In the genomic region with DNA sequence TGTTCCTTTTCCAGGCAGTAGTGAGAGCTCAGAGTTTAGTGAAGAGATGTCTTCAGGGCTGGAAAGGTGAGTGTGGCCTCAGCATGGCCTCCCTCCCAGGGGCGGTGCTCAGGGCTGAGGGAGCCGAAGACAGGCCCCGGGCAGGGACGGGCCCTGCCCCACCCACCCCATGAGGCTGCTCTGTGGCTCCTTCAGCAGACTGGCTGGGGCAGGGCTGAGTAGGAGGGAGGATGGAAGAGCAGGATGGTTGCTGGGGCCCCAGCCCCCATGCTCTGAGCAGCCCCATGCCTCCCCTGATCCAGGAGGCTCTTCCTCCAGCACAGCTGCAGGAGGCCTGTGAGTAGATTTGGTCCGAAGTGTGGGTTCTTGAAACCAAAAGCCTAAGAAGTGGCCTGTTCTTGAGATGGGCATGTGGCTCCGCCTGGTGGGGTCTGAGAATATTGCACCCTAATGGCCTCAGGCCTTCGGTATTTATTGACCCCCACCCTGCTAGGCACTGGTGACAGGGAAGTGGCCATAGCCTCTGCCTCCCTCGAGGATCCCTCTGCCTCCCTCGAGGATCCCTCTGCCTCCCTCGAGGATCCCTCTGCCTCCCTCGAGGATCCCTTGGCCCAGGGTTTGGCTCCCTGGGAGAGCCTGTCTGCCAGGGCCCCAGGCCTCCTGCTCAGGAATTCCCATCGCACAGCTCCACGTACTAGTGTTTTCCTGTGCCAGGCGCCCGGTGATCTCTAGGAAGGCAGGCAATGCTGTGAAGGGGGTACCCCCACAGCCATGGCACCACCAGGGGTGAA, we compare ENCODE assay signal across 9 cellular contexts.
A peak's percentile ranks its signal among the peaks of the same experiment; 100 is the strongest.
DNase-seq lines count a peak whose midpoint lies in the region; ATAC-seq and TF ChIP-seq lines count a peak whose summit lies in the region.
"Had no signal": no experiment of that assay in that cellular context is flagged by ENCODE, and none has a peak within 500 bp of the region (broad histone marks: within the 10 kb centered on the region; RNA-seq: fewer than 3 reads in every experiment).

No MANE protein-coding gene starts in this region.

- H3K4me2 ChIP-seq in DND-41 (ENCODE audit: insufficient read depth, low read length) (no peak overlapping the region), neural progenitor cell (no peak overlapping the region)

- no peaks in the 10 kb centered on the region for H3K9me3 Mint-ChIP-seq in neural progenitor cell
- H3K9me3 Mint-ChIP-seq: dendritic cell treated with granulocyte-macrophage colony-stimulating factor and Interleukin-4, amounts not matched to agents 40 ng/mL and 50 ng/mL, for 4 days had no signal

- H3K9me3 ChIP-seq in DND-41 (ENCODE audit: insufficient read depth, low read length, severe bottlenecking) (no peaks in the 10 kb centered on the region), Peyer's patch (no peaks in the 10 kb centered on the region), neural progenitor cell (ENCODE audit: low read depth) (no peaks in the 10 kb centered on the region)

- H3K4me3 ChIP-seq in DND-41 (ENCODE audit: low read depth in 1 of 2, low read length in 2 of 2) (no peak overlapping the region), Peyer's patch (no peak overlapping the region), fibroblast of pulmonary artery (replicated peaks; ENCODE audit: low read depth, low read length) (no peak overlapping the region), neural progenitor cell (no peak overlapping the region)

- no peaks in the 10 kb centered on the region for H3F3A ChIP-seq in neural progenitor cell (ENCODE audit: low read depth)

- H4K20me1 ChIP-seq in DND-41 (ENCODE audit: insufficient read depth, low read length) (peaks cover 71% of the 10 kb centered on the region), neural progenitor cell (ENCODE audit: low read depth) (no peaks in the 10 kb centered on the region)

- H3K27ac Mint-ChIP-seq in neural progenitor cell: no peak overlapping the region
- H3K27ac Mint-ChIP-seq: dendritic cell treated with granulocyte-macrophage colony-stimulating factor and Interleukin-4, amounts not matched to agents 40 ng/mL and 50 ng/mL, for 4 days had no signal

- DNase-seq in DND-41 (peak; percentile 61), HS-27A (ENCODE audit: low read depth) (peak; percentile 30), Peyer's patch (peak; percentile 76 to 92 (median 85)), fibroblast of pulmonary artery (ENCODE audit: low read depth) (peak; percentile 90), neural progenitor cell (ENCODE audit: low spot score) (peak; percentile 87)
- peak; percentile 88 to 89 for DNase-seq in activated T-cell treated with anti-CD3 and anti-CD28 coated beads, Interleukin-2, amount 50 U/mL, for 48 hours
- DNase-seq in stimulated activated naive CD8-positive, alpha-beta T cell treated with anti-CD3 and anti-CD28 coated beads, Interleukin-15, Interleukin-2, amounts not matched to agents 100 U/mL and 50 U/mL, for 24 hours: peak; percentile 79

- peaks cover 2% of the 10 kb centered on the region for H3K27me3 Mint-ChIP-seq in neural progenitor cell (ENCODE audit: insufficient read depth, low read depth)

- H3K9ac ChIP-seq in DND-41 (ENCODE audit: low read depth, low read length) (no peak overlapping the region), neural progenitor cell (no peak overlapping the region)

- peak; percentile 78 for TF ChIP-seq CTCF in DND-41 (IDR thresholded peaks at IDR 0.05; ENCODE audit: borderline replicate concordance, extremely low read depth, low read length, poor library complexity, severe bottlenecking)
- peak; percentile 85 to 97 (median 94) for TF ChIP-seq CTCF in Peyer's patch (IDR thresholded peaks at IDR 0.05)
- TF ChIP-seq CTCF in fibroblast of pulmonary artery (IDR thresholded peaks at IDR 0.05; ENCODE audit: low read length, missing control alignments): peak; percentile 88
- peak; percentile 96 for TF ChIP-seq CTCF in neural progenitor cell (IDR thresholded peaks at IDR 0.05)

- no peaks in the 10 kb centered on the region for H3K36me3 Mint-ChIP-seq in neural progenitor cell

- H3K4me1 ChIP-seq in DND-41 (ENCODE audit: insufficient read depth, low read length) (no peaks in the 10 kb centered on the region), Peyer's patch (peaks cover 0 to 39% (median 0%) of the 10 kb centered on the region in 4 donors), neural progenitor cell (peaks cover 5% of the 10 kb centered on the region)

- no peak overlapping the region for H2AFZ ChIP-seq in DND-41 (ENCODE audit: low read depth, low read length)
- peak overlapping the region; percentile 35 for H2AFZ ChIP-seq in neural progenitor cell (replicated peaks)

- TF ChIP-seq POLR2A in Peyer's patch (IDR thresholded peaks at IDR 0.05): no peak

- peaks cover 2% of the 10 kb centered on the region for H3K4me1 Mint-ChIP-seq in neural progenitor cell

- ATAC-seq in DND-41 (ENCODE audit: insufficient read depth, low read depth): peak; percentile 68
- ATAC-seq in stimulated activated naive CD8-positive, alpha-beta T cell treated with anti-CD3 and anti-CD28 coated beads, Interleukin-15, Interleukin-2, amounts not matched to agents 100 U/mL and 50 U/mL, for 24 hours: peak; percentile 58
- ATAC-seq in HG03039 (IDR thresholded peaks at IDR 0.05; ENCODE audit: unreplicated experiment): no peak

- H3K27ac ChIP-seq in DND-41 (ENCODE audit: low read length): no peak overlapping the region
- H3K27ac ChIP-seq in Peyer's patch: peak overlapping the region in 3 of 4 donors; percentile 13 to 67 (median 48)
- H3K27ac ChIP-seq in neural progenitor cell: no peak overlapping the region

- H3K4me3 Mint-ChIP-seq in neural progenitor cell: no peak overlapping the region
- H3K4me3 Mint-ChIP-seq: dendritic cell treated with granulocyte-macrophage colony-stimulating factor and Interleukin-4, amounts not matched to agents 40 ng/mL and 50 ng/mL, for 4 days had no signal

- H3K27me3 ChIP-seq in DND-41 (ENCODE audit: insufficient read depth, low read length, poor library complexity) (peaks cover 29% of the 10 kb centered on the region), Peyer's patch (no peaks in the 10 kb centered on the region), neural progenitor cell (no peaks in the 10 kb centered on the region)

- H3K36me3 ChIP-seq in DND-41 (ENCODE audit: insufficient read depth, low read length) (no peaks in the 10 kb centered on the region), Peyer's patch (peaks cover 0 to 22% (median 0%) of the 10 kb centered on the region in 3 donors), neural progenitor cell (no peaks in the 10 kb centered on the region)

- H3K79me2 ChIP-seq in DND-41 (ENCODE audit: insufficient read depth, low read length): no peaks in the 10 kb centered on the region
- H3K79me2 ChIP-seq in neural progenitor cell (ENCODE audit: low read depth): no peaks in the 10 kb centered on the region

Comparison
In these comparisons a context has a peak if more than half of its experiments do, and no peak if none do; other contexts are left out.
1. DNase-seq: peak in every context shown above with its lines; median percentile 90 in fibroblast of pulmonary artery; 88 in activated T-cell treated with anti-CD3 and anti-CD28 coated beads, Interleukin-2, amount 50 U/mL, for 48 hours; 87 in neural progenitor cell; 85 in Peyer's patch; 79 in stimulated activated naive CD8-positive, alpha-beta T cell treated with anti-CD3 and anti-CD28 coated beads, Interleukin-15, Interleukin-2, amounts not matched to agents 100 U/mL and 50 U/mL, for 24 hours; 61 in DND-41; 30 in HS-27A.
2. H3K27ac ChIP-seq: peak in Peyer's patch (3 of 4); none in DND-41 (single experiment) and neural progenitor cell (single experiment).
3. Peak in every context shown above with its lines, with median percentiles within 50 percentile points of each other: CTCF ChIP-seq.